ENCODE assay signal across 24 cellular contexts in genomic region chr18:70069965-70070364, GRCh38.
"Had no signal": no experiment of that assay in that cellular context is flagged by ENCODE, and none has a peak within 500 bp of the region (broad histone marks: within the 10 kb centered on the region; RNA-seq: fewer than 3 reads in every experiment).

No MANE protein-coding gene starts in this region.

- H3K9me3 Mint-ChIP-seq: dendritic cell treated with granulocyte-macrophage colony-stimulating factor and Interleukin-4, amounts not matched to agents 40 ng/mL and 50 ng/mL, for 4 days; effector memory CD8-positive, alpha-beta T cell; endodermal cell had no signal

- H3K4me1 ChIP-seq: colonic mucosa, esophagus muscularis mucosa, esophagus squamous epithelium, foreskin keratinocyte, gastrocnemius medialis, gastroesophageal sphincter, heart left ventricle, heart right ventricle had no signal

- DNase-seq: colonic mucosa; cortex of kidney; dermis blood vessel endothelial cell; dorsolateral prefrontal cortex; effector CD4-positive, alpha-beta T cell; effector CD8-positive, alpha-beta T cell; effector memory CD4-positive, alpha-beta T cell; effector memory CD8-positive, alpha-beta T cell; endodermal cell; erythroblast; esophagus squamous epithelium; foreskin fibroblast; foreskin keratinocyte; foreskin melanocyte; gastrocnemius medialis; glutamatergic neuron; head of caudate nucleus; heart left ventricle; heart right ventricle had no signal

- H3K4me3 ChIP-seq: colonic mucosa, coronary artery, dorsolateral prefrontal cortex, esophagus muscularis mucosa, esophagus squamous epithelium, gastrocnemius medialis, gastroesophageal sphincter, heart left ventricle, heart right ventricle had no signal

- H3K27me3 Mint-ChIP-seq: dendritic cell treated with granulocyte-macrophage colony-stimulating factor and Interleukin-4, amounts not matched to agents 40 ng/mL and 50 ng/mL, for 4 days; effector memory CD8-positive, alpha-beta T cell had no signal

- H3K27ac ChIP-seq: colonic mucosa, coronary artery, dorsolateral prefrontal cortex, epithelial cell of prostate, esophagus muscularis mucosa, esophagus squamous epithelium, foreskin keratinocyte, gastrocnemius medialis, gastroesophageal sphincter, heart left ventricle, heart right ventricle had no signal

- H3K36me3 ChIP-seq: colonic mucosa, gastrocnemius medialis had no signal

- H3K4me1 Mint-ChIP-seq: endodermal cell had no signal

- ATAC-seq: effector memory CD8-positive, alpha-beta T cell; foreskin keratinocyte; gastrocnemius medialis; gastroesophageal sphincter; heart left ventricle; heart right ventricle had no signal

- H3K9me3 ChIP-seq: colonic mucosa, esophagus muscularis mucosa, esophagus squamous epithelium, gastrocnemius medialis, gastroesophageal sphincter, heart left ventricle, heart right ventricle had no signal

- H3K27ac Mint-ChIP-seq: dendritic cell treated with granulocyte-macrophage colony-stimulating factor and Interleukin-4, amounts not matched to agents 40 ng/mL and 50 ng/mL, for 4 days; effector memory CD8-positive, alpha-beta T cell; endodermal cell had no signal

- H3K27me3 ChIP-seq: colonic mucosa, dorsolateral prefrontal cortex, esophagus muscularis mucosa, esophagus squamous epithelium, foreskin keratinocyte, gastrocnemius medialis, gastroesophageal sphincter, heart left ventricle, heart right ventricle had no signal

- H3K4me3 Mint-ChIP-seq: dendritic cell treated with granulocyte-macrophage colony-stimulating factor and Interleukin-4, amounts not matched to agents 40 ng/mL and 50 ng/mL, for 4 days; effector memory CD8-positive, alpha-beta T cell; endodermal cell had no signal
